12 cellular contexts compared by ENCODE assay signal in the genomic region with DNA sequence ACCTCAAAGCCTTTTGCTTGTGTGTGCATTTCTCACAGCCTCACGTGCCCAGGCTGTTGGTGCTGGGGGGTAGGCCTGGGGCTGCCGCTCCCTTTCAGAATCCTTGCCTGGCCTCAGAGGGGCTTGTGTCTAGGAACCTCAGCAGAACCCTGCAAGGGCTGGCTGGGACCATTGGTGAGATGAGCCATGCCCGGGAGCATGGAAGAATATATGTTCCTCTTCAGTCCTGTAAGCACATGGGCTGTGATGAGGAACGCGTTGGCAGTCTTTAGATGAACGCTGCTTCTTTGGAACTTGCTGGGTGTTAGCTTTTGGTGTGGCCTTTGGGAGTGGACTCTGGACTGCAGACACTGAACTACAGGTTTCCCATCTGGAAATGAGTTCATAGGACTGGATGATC. TPM values are rescaled to one million over a fixed set of nuclear protein-coding genes. Genes with fewer than 3 reads are reported as not detected.
DNase-seq lines count a peak whose midpoint lies in the region; ATAC-seq, FAIRE-seq and TF ChIP-seq lines count a peak whose summit lies in the region.
"Had no signal": no experiment of that assay in that cellular context is flagged by ENCODE, and none has a peak within 500 bp of the region (broad histone marks: within the 10 kb centered on the region; RNA-seq: fewer than 3 reads in every experiment).

No MANE protein-coding gene starts in this region.

- CTCF ChIA-PET in CD4-positive, alpha-beta T cell (lab: Charles Lee): no interaction called here
- CTCF ChIA-PET in activated CD8-positive, alpha-beta T cell treated with anti-CD3 and anti-CD28 coated beads, Interleukin-2, amount 10 ng/mL, durations not matched to agents 7 days and 5 days (lab: Charles Lee): no interaction called here
- CTCF ChIA-PET in MCF 10A (lab: Yijun Ruan, JAX): interaction anchor here (1.0 kb wide), 1 partner anchor 41 kb away, joined by 3 read pairs; no protein-coding TSS in a partner anchor

- no peak for ATAC-seq in CD4-positive, alpha-beta T cell (ENCODE audit: poor library complexity)
- ATAC-seq in activated CD8-positive, alpha-beta T cell treated with anti-CD3 and anti-CD28 coated beads, Interleukin-2, amount 10 ng/mL, durations not matched to agents 7 days and 5 days: no peak
- ATAC-seq in psoas muscle: no peak

- no peaks in the 10 kb centered on the region for H3K9me3 Mint-ChIP-seq in CD4-positive, alpha-beta T cell
- no peaks in the 10 kb centered on the region for H3K9me3 Mint-ChIP-seq in activated CD8-positive, alpha-beta T cell treated with anti-CD3 and anti-CD28 coated beads, Interleukin-2, amount 10 ng/mL, durations not matched to agents 7 days and 5 days (ENCODE audit: insufficient read depth)
- no peaks in the 10 kb centered on the region for H3K9me3 Mint-ChIP-seq in MCF 10A (ENCODE audit: unreplicated experiment)

- TF ChIP-seq CTCF in CD4-positive, alpha-beta T cell (IDR thresholded peaks at IDR 0.05): no peak
- TF ChIP-seq CTCF in psoas muscle (IDR thresholded peaks at IDR 0.05): no peak
- TF ChIP-seq CTCF in MCF 10A (IDR thresholded peaks at IDR 0.05; ENCODE audit: unreplicated experiment): no peak

- no peak for DNase-seq in CD4-positive, alpha-beta T cell
- DNase-seq in GM19239 (ENCODE audit: insufficient read length, low spot score) (no peak), psoas muscle (no peak), NCI-H1436 (lab: John Stamatoyannopoulos, UW) (no peak), NCI-H2196 (lab: John Stamatoyannopoulos, UW; ENCODE audit: unreplicated experiment) (no peak), MCF 10A (ENCODE audit: unreplicated experiment) (no peak)
- no peak for DNase-seq in activated CD8-positive, alpha-beta T cell treated with anti-CD3 and anti-CD28 coated beads, Interleukin-2, amount 10 ng/mL, durations not matched to agents 7 days and 5 days
- DNase-seq: anterior cingulate cortex, dermis blood vessel endothelial cell, NCI-H1105 treated with DMSO at 0.1 percent for 48 hours, NCI-H510A treated with DMSO at 0.1 percent for 48 hours had no signal

- intact Hi-C loops in CD4-positive, alpha-beta T cell (cut with DNase I, micrococcal nuclease): loop anchor here in 1 of 2 experiments (1.0 kb wide), 1 partner anchor 37 kb away; no protein-coding TSS in a partner anchor
- intact Hi-C loops in psoas muscle (cut with DNase I): no loop called here
- intact Hi-C loops in MCF 10A (cut with micrococcal nuclease): no loop called here

- peak; percentile 70 for FAIRE-seq in GM19239 (lab: Jason Lieb, UNC)

- peaks cover 18 to 19% of the 10 kb centered on the region in 2 donors for H3K36me3 ChIP-seq in muscle layer of duodenum (ENCODE audit: control insufficient read depth in 1 of 2, insufficient read depth in 2 of 2, low read length in 2 of 2)
- peaks cover 0 to 22% of the 10 kb centered on the region in 2 donors for H3K36me3 ChIP-seq in psoas muscle (ENCODE audit: insufficient read depth in 1 of 2, low read depth in 1 of 2)

- H3K27me3 Mint-ChIP-seq in CD4-positive, alpha-beta T cell: no peaks in the 10 kb centered on the region
- no peaks in the 10 kb centered on the region for H3K27me3 Mint-ChIP-seq in activated CD8-positive, alpha-beta T cell treated with anti-CD3 and anti-CD28 coated beads, Interleukin-2, amount 10 ng/mL, durations not matched to agents 7 days and 5 days (ENCODE audit: low read depth)
- H3K27me3 Mint-ChIP-seq in MCF 10A (ENCODE audit: insufficient read depth, unreplicated experiment): no peaks in the 10 kb centered on the region

- no TSS peak for BruUV-seq in MCF 10A (replicated peaks; lab: Mats Ljungman, UMichigan)

- peaks cover 70% of the 10 kb centered on the region for H3K4me1 Mint-ChIP-seq in CD4-positive, alpha-beta T cell (ENCODE audit: low read depth)
- peaks cover 43% of the 10 kb centered on the region for H3K4me1 Mint-ChIP-seq in activated CD8-positive, alpha-beta T cell treated with anti-CD3 and anti-CD28 coated beads, Interleukin-2, amount 10 ng/mL, durations not matched to agents 7 days and 5 days (ENCODE audit: low read depth)
- H3K4me1 Mint-ChIP-seq in MCF 10A (ENCODE audit: insufficient read depth, unreplicated experiment): no peaks in the 10 kb centered on the region

- peak overlapping the region; percentile 69 for H3K27ac Mint-ChIP-seq in CD4-positive, alpha-beta T cell
- H3K27ac Mint-ChIP-seq in activated CD8-positive, alpha-beta T cell treated with anti-CD3 and anti-CD28 coated beads, Interleukin-2, amount 10 ng/mL, durations not matched to agents 7 days and 5 days: peak overlapping the region; percentile 11
- no peak overlapping the region for H3K27ac Mint-ChIP-seq in MCF 10A (ENCODE audit: low read depth, unreplicated experiment)

- H3K9me3 ChIP-seq in CD4-positive, alpha-beta T cell (ENCODE audit: control insufficient read depth, low read length): no peaks in the 10 kb centered on the region
- no peaks in the 10 kb centered on the region for H3K9me3 ChIP-seq in muscle layer of duodenum (ENCODE audit: control insufficient read depth in 1 of 2, low read length in 2 of 2)
- no peaks in the 10 kb centered on the region for H3K9me3 ChIP-seq in psoas muscle

- H3K4me1 ChIP-seq in muscle layer of duodenum (ENCODE audit: control insufficient read depth in 1 of 2, insufficient read depth in 2 of 2, low read length in 2 of 2) (peaks cover 9 to 22% of the 10 kb centered on the region in 2 donors), psoas muscle (peaks cover 10% of the 10 kb centered on the region)

- H3K4me3 Mint-ChIP-seq in CD4-positive, alpha-beta T cell: peak overlapping the region; percentile 39
- H3K4me3 Mint-ChIP-seq in activated CD8-positive, alpha-beta T cell treated with anti-CD3 and anti-CD28 coated beads, Interleukin-2, amount 10 ng/mL, durations not matched to agents 7 days and 5 days: no peak overlapping the region
- no peak overlapping the region for H3K4me3 Mint-ChIP-seq in MCF 10A (ENCODE audit: unreplicated experiment)

- H3K27ac ChIP-seq in CD4-positive, alpha-beta T cell (ENCODE audit: low read depth, low read length): no peak overlapping the region
- peak overlapping the region; percentile 3 for H3K27ac ChIP-seq in muscle layer of duodenum (ENCODE audit: low read length)
- H3K27ac ChIP-seq in psoas muscle: no peak overlapping the region

- POLR2A ChIA-PET in CD4-positive, alpha-beta T cell (lab: Charles Lee): no interaction called here
- POLR2A ChIA-PET in activated CD8-positive, alpha-beta T cell treated with anti-CD3 and anti-CD28 coated beads, Interleukin-2, amount 10 ng/mL, durations not matched to agents 7 days and 5 days (lab: Charles Lee): no interaction called here
- POLR2A ChIA-PET in MCF 10A (lab: Yijun Ruan, JAX): no interaction called here

- 49 to 73% (median 64%) methylated on average over 6 of the region's 6 CpGs for WGBS in psoas muscle, 3 donors

- H3K4me3 ChIP-seq in muscle layer of duodenum (ENCODE audit: low read depth in 1 of 2, low read length in 2 of 2): no peak overlapping the region
- H3K4me3 ChIP-seq in psoas muscle: no peak overlapping the region

- peaks cover 60% of the 10 kb centered on the region for H3K36me3 Mint-ChIP-seq in CD4-positive, alpha-beta T cell (ENCODE audit: low read depth)
- peaks cover 51% of the 10 kb centered on the region for H3K36me3 Mint-ChIP-seq in activated CD8-positive, alpha-beta T cell treated with anti-CD3 and anti-CD28 coated beads, Interleukin-2, amount 10 ng/mL, durations not matched to agents 7 days and 5 days (ENCODE audit: low read depth)
- peaks cover 39% of the 10 kb centered on the region for H3K36me3 Mint-ChIP-seq in MCF 10A (ENCODE audit: insufficient read depth, unreplicated experiment)

- no peaks in the 10 kb centered on the region for H3K27me3 ChIP-seq in CD4-positive, alpha-beta T cell (ENCODE audit: control insufficient read depth, insufficient read depth, low read length)
- no peaks in the 10 kb centered on the region for H3K27me3 ChIP-seq in muscle layer of duodenum (ENCODE audit: low read depth, low read length)
- H3K27me3 ChIP-seq in psoas muscle (ENCODE audit: insufficient read depth in 3 of 3, low read length in 2 of 3): no peaks in the 10 kb centered on the region

RNA-seq across cellular contexts. Expression of a gene that starts 32.0 kb away (rescaled TPM):
- total RNA-seq in CD4-positive, alpha-beta T cell: not detected
- not detected for total RNA-seq in activated CD8-positive, alpha-beta T cell treated with anti-CD3 and anti-CD28 coated beads, Interleukin-2, amount 10 ng/mL, durations not matched to agents 7 days and 5 days
- not detected for total RNA-seq in psoas muscle
- under 1 TPM in 1 of 3 donors, not detected in 2; 0.03 TPM for polyA plus RNA-seq in psoas muscle
- 0.15 and 0.16 TPM in 2 replicates for total RNA-seq in MCF 10A (2022)
- total RNA-seq: dermis blood vessel endothelial cell had no signal
